Comparison of ENCODE assay signal across 8 cellular contexts in genomic region chr9:4739587-4740372, GRCh38. TPM values are rescaled to one million over a fixed set of nuclear protein-coding genes. Genes with fewer than 3 reads are reported as not detected.
DNase-seq lines count a peak whose midpoint lies in the region; ATAC-seq, FAIRE-seq and TF ChIP-seq lines count a peak whose summit lies in the region.

No MANE protein-coding gene starts in this region.

- H3K27me3 ChIP-seq in dorsolateral prefrontal cortex = no peaks in the 10 kb centered on the region

- H3K27me3 Mint-ChIP-seq in naive B cell = no peaks in the 10 kb centered on the region

- H3K4me3 Mint-ChIP-seq in naive B cell = peak overlapping the region; percentile 82 to 99 (median 96)

- TF ChIP-seq CTCF in GM12875 (IDR thresholded peaks at IDR 0.05; ENCODE audit: borderline replicate concordance, insufficient read depth, low read depth, low read length) = no peak
- TF ChIP-seq CTCF in dorsolateral prefrontal cortex (IDR thresholded peaks at IDR 0.05 in 54 of 56, conservative IDR thresholded peaks at IDR 0.05 in 2 of 56; ENCODE audit: low read depth in 1 of 56, partially characterized antibody in 56 of 56) = no peak
- no peak for TF ChIP-seq CTCF in D721Med (IDR thresholded peaks at IDR 0.05; ENCODE audit: insufficient read depth, missing control alignments)

- H3K27ac ChIP-seq in dorsolateral prefrontal cortex = peak overlapping the region in 53 of 59 donors; percentile 4 to 96 (median 90)

- FAIRE-seq in D721Med (lab: Jason Lieb, UNC) = no peak

- H3K27ac Mint-ChIP-seq in naive B cell = peak overlapping the region; percentile 55 to 97 (median 87)

- peak; percentile 99 for DNase-seq in OCI-M1 (lab: John Stamatoyannopoulos, UW)
- no peak for DNase-seq in dorsolateral prefrontal cortex
- no peak for DNase-seq in naive B cell
- no peak for DNase-seq in activated gamma-delta T cell (lab: John Stamatoyannopoulos, UW)
- DNase-seq in CD1c-positive myeloid dendritic cell (ENCODE audit: extremely low spot score) = no peak
- DNase-seq in D721Med (ENCODE audit: insufficient read length, low spot score) = no peak
- no peak for DNase-seq in HPDE6-E6E7 (ENCODE audit: extremely low spot score)

- intact Hi-C loops in dorsolateral prefrontal cortex (cut with DNase I) = loop anchor here (2.0 to 5.0 kb wide), 5 partner anchors 57 to 243 kb away; partner anchors contain the start of genes PLPP6 (in 2 of the 2) and CDC37L1 (in 1 of the 2)

- peak overlapping the region; percentile 96 for H3K4me3 ChIP-seq in GM12875 (ENCODE audit: low read depth, low read length)
- peak overlapping the region; percentile 64 to 99 (median 91) for H3K4me3 ChIP-seq in dorsolateral prefrontal cortex

- H3K36me3 Mint-ChIP-seq in naive B cell = no peaks in the 10 kb centered on the region

- H3K9me3 Mint-ChIP-seq in naive B cell = no peaks in the 10 kb centered on the region

- H3K4me1 Mint-ChIP-seq in naive B cell = peaks cover 17 to 34% (median 24%) of the 10 kb centered on the region in 3 donors

- ATAC-seq in naive B cell (ENCODE audit: low read depth in 2 of 2) = no peak

RNA-seq across cellular contexts. Expression of gene AK3, which starts 1.2 kb away (rescaled TPM):
- 10 to 100 TPM; 30.5 to 87.1 (median 48.8) TPM for total RNA-seq in dorsolateral prefrontal cortex
- 10 to 100 TPM; 22.9 to 31.6 (median 27.2) TPM for polyA plus RNA-seq in naive B cell (ENCODE audit: low read depth in 6 of 6)

RNA-seq across cellular contexts. Expression of gene RCL1, which starts 53.0 kb away (rescaled TPM):
- 10 to 100 TPM; 17.9 to 36.6 (median 25.8) TPM for total RNA-seq in dorsolateral prefrontal cortex
- 10 to 100 TPM; 27.1 to 34.3 (median 29.8) TPM for polyA plus RNA-seq in naive B cell (ENCODE audit: low read depth in 6 of 6)
